In the genomic region with DNA sequence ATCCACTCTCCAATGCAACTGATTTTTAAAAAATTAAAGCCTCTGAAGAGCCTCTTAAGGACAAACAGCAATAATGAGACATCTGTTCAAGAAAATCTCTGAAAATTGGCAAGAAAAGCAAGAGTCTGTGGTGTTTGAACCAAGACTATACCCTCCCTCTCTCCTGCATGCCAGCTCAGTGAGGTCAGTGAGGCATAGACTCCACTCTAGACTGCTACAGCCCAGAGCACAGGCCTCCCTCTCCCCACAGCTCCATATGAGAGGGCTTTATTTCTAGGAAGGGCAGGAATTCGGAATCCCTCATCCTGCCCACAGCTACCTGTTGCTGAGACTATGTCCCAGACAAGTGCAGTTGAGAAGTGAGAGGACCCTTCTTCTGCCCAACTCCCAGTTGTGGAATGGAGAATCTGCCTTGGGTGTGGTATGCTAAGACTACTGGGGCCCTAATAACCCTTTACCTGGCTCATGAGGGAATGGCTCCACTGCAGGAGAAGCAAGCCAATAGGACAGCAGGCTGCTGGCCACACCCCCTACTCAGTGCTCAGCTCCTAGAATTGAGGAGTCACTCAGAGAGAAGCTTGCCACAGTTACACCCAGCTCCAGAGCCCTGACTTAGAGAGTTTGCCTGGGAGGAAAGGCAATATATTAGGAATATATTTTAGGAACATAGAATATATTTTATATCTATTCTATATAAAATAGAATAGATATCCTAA, we compare ENCODE assay signal across 17 cellular contexts. TPM values are rescaled to one million over a fixed set of nuclear protein-coding genes. Genes with fewer than 3 reads are reported as not detected.
DNase-seq lines count a peak whose midpoint lies in the region; TF ChIP-seq lines count a peak whose summit lies in the region.
"Had no signal": no experiment of that assay in that cellular context is flagged by ENCODE, and none has a peak within 500 bp of the region (broad histone marks: within the 10 kb centered on the region; RNA-seq: fewer than 3 reads in every experiment).

No MANE protein-coding gene starts in this region.

- no peaks in the 10 kb centered on the region for H3K4me1 ChIP-seq in HAP-1

- peak; percentile 38 for TF ChIP-seq POLR2A in GM15510 (IDR thresholded peaks at IDR 0.05; ENCODE audit: borderline replicate concordance, extremely low read depth, insufficient read length)

- DNase-seq in OCI-M1 (lab: John Stamatoyannopoulos, UW) = peak; percentile 36
- DNase-seq in iPS-NIHi7 (ENCODE audit: extremely low spot score) = peak; percentile 10
- DNase-seq in renal cortical epithelial cell (ENCODE audit: low read depth) = peak; percentile 45
- DNase-seq in occipital lobe (lab: John Stamatoyannopoulos, UW) = no peak
- no peak for DNase-seq in hepatic stellate cell (ENCODE audit: low spot score)
- no peak for DNase-seq in HAP-1 (ENCODE audit: low spot score in 2 of 2)
- DNase-seq in GDM1 (lab: John Stamatoyannopoulos, UW) = no peak
- DNase-seq: DMS53, HFFc6, NCI-H1048, NCI-H1694, NCI-H2107, NCI-H345, PC-9 had no signal

- in situ Hi-C loops in HAP-1 (cut with MboI; ENCODE audit: low sequenced_read_pairs) = no loop called here

- no peak overlapping the region for H3K4me3 ChIP-seq in HAP-1
- H3K4me3 ChIP-seq: K562, PC-9 had no signal

- no peaks in the 10 kb centered on the region for H3K27me3 ChIP-seq in HAP-1 (ENCODE audit: low read depth)

- H3K9me3 ChIP-seq in HAP-1 = no peaks in the 10 kb centered on the region

- no peaks in the 10 kb centered on the region for H3K36me3 ChIP-seq in HAP-1 (replicated peaks)

RNA-seq across cellular contexts. Expression of gene HLA-DQA1, which starts 22.7 kb away (rescaled TPM):
- total RNA-seq in renal cortical epithelial cell (1.9 TPM in 1 of 2 replicates, not detected in the other), occipital lobe (0.16 TPM)
- total RNA-seq: HFFc6, M059J, PC-9 had no signal

RNA-seq across cellular contexts. Expression of gene HLA-DRB1, which starts 24.9 kb away (rescaled TPM):
- 0.99 and 18.2 TPM in 2 replicates for total RNA-seq in renal cortical epithelial cell
- total RNA-seq in occipital lobe = 0.16 TPM
- total RNA-seq: HFFc6 had no signal

RNA-seq across cellular contexts. Expression of gene HLA-DQB1, which starts 51.9 kb away (rescaled TPM):
- total RNA-seq in renal cortical epithelial cell = 1.8 and 28.0 TPM in 2 replicates
- 0.16 TPM for total RNA-seq in occipital lobe
- total RNA-seq: HFFc6, M059J had no signal

Comparison
In these comparisons a context has a peak if more than half of its experiments do, and no peak if none do; other contexts are left out.
1. DNase-seq: peak in OCI-M1 (single experiment), iPS-NIHi7 (single experiment) and renal cortical epithelial cell (single experiment); none in occipital lobe (single experiment), hepatic stellate cell (single experiment), HAP-1 (0 of 2) and GDM1 (single experiment).